In the genomic region with DNA sequence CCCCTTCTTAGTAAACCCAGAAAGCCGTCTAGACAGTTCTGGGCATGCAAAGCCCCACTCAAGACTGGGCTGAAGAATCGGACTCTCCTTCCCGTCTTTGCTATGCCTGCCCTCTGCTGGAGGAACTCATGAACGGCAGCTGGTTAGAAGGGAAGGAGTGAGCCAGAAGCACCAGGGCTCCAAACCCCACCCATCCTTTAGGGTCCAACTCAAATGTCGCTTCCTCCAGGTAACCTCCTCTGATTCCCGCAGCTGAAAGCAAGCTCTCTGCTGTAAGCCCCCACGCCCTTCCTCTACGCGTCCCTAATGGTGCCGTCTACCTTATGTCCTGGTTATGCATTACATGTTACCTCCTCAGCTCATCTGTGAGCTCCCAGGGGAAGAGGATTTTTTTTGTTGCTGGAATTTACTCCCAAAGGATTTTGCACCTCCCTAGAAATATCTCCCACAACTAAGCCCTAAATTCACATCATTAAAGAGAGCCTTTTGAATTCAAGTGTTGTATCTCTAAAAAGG, we compare ENCODE assay signal across 8 cellular contexts.
DNase-seq lines count a peak whose midpoint lies in the region; ATAC-seq and FAIRE-seq lines count a peak whose summit lies in the region.

No MANE protein-coding gene starts in this region.

- peak; percentile 58 for ATAC-seq in HG03039 (IDR thresholded peaks at IDR 0.05; ENCODE audit: unreplicated experiment)
- peak; percentile 81 to 90 for ATAC-seq in activated CD4-positive, CD25-positive, alpha-beta regulatory T cell treated with anti-CD3 and anti-CD28 coated beads, Interleukin-2, amount 50 U/mL, for 24 hours
- peak; percentile 65 for ATAC-seq in central memory CD8-positive, alpha-beta T cell (replicated peaks; ENCODE audit: extremely low read depth, poor library complexity, severe bottlenecking)
- ATAC-seq in HG03108 (IDR thresholded peaks at IDR 0.05; ENCODE audit: unreplicated experiment), result no peak

- H3K27ac Mint-ChIP-seq in central memory CD8-positive, alpha-beta T cell (ENCODE audit: low read depth), result no peak overlapping the region

- no peaks in the 10 kb centered on the region for H3K36me3 Mint-ChIP-seq in central memory CD8-positive, alpha-beta T cell (ENCODE audit: insufficient read depth)

- peak; percentile 59 for DNase-seq in NCI-H345 treated with DMSO at 0.1 percent for 48 hours (lab: John Stamatoyannopoulos, UW; ENCODE audit: unreplicated experiment)
- peak; percentile 55 to 57 for DNase-seq in central memory CD8-positive, alpha-beta T cell (ENCODE audit: low spot score in 2 of 2)
- peak; percentile 72 for DNase-seq in kidney tubule cell (ENCODE audit: low spot score)
- DNase-seq in stimulated activated CD4-positive, alpha-beta T cell treated with anti-CD3 and anti-CD28 coated beads, Interleukin-2, amount 100 ng/mL, for 48 hours, result peak; percentile 71 to 75

- H3K27me3 Mint-ChIP-seq in central memory CD8-positive, alpha-beta T cell, result peaks cover 26% of the 10 kb centered on the region

- H3K4me1 Mint-ChIP-seq in central memory CD8-positive, alpha-beta T cell, result peaks cover 9% of the 10 kb centered on the region

- FAIRE-seq in G401.6 (lab: Jason Lieb, UNC), result peak; percentile 54

- H3K9me3 Mint-ChIP-seq in central memory CD8-positive, alpha-beta T cell, result no peaks in the 10 kb centered on the region

- no peak overlapping the region for H3K4me3 Mint-ChIP-seq in central memory CD8-positive, alpha-beta T cell
